Comparison of ENCODE assay signal across 8 cellular contexts in genomic region chr16:53864819-53865491, GRCh38.
A peak's percentile ranks its signal among the peaks of the same experiment; 100 is the strongest.
DNase-seq lines count a peak whose midpoint lies in the region; TF ChIP-seq lines count a peak whose summit lies in the region.

No MANE protein-coding gene starts in this region.

- H3K27ac ChIP-seq in esophagus (ENCODE audit: low read depth in 2 of 2, low read length in 1 of 2): peak overlapping the region; percentile 66 to 78
- peak overlapping the region; percentile 87 for H3K27ac ChIP-seq in suprapubic skin

- H3K36me3 Mint-ChIP-seq in activated naive CD4-positive, alpha-beta T cell treated with anti-CD3 and anti-CD28 coated beads, Interleukin-2, amount 50 U/mL, for 24 hours: peaks cover 38% of the 10 kb centered on the region

- no peak overlapping the region for H3K4me3 ChIP-seq in esophagus (ENCODE audit: low read depth in 1 of 2, low read length in 2 of 2)
- H3K4me3 ChIP-seq in suprapubic skin: no peak overlapping the region

- peaks cover 16% of the 10 kb centered on the region for H3K9me3 Mint-ChIP-seq in activated naive CD4-positive, alpha-beta T cell treated with anti-CD3 and anti-CD28 coated beads, Interleukin-2, amount 50 U/mL, for 24 hours

- 49 to 86% methylated on average over 2 of the region's 2 CpGs for WGBS in esophagus, 2 donors
- WGBS in suprapubic skin: 53% methylated on average over 2 of the region's 2 CpGs

- no peak for TF ChIP-seq CTCF in suprapubic skin (IDR thresholded peaks at IDR 0.05)

- no peaks in the 10 kb centered on the region for H3K27me3 Mint-ChIP-seq in activated naive CD4-positive, alpha-beta T cell treated with anti-CD3 and anti-CD28 coated beads, Interleukin-2, amount 50 U/mL, for 24 hours

- no peaks in the 10 kb centered on the region for H3K27me3 ChIP-seq in esophagus (ENCODE audit: control insufficient read depth in 1 of 2, insufficient read depth in 2 of 2, low read length in 2 of 2)
- H3K27me3 ChIP-seq in suprapubic skin: no peaks in the 10 kb centered on the region

- H3K4me1 ChIP-seq in esophagus (ENCODE audit: control insufficient read depth in 2 of 2, insufficient read depth in 2 of 2, low read length in 1 of 2) (no peaks in the 10 kb centered on the region), suprapubic skin (peaks cover 24% of the 10 kb centered on the region)

- no peak for DNase-seq in activated naive CD4-positive, alpha-beta T cell treated with Interleukin-2 at 50 U/mL for 16 hours
- peak; percentile 54 for DNase-seq in NCI-H748 (lab: John Stamatoyannopoulos, UW; ENCODE audit: unreplicated experiment)
- DNase-seq in suprapubic skin (ENCODE audit: low spot score in 2 of 2): no peak
- no peak for DNase-seq in NCI-H2171 (lab: John Stamatoyannopoulos, UW)
- no peak for DNase-seq in T-helper 1 cell
- DNase-seq in NCI-H1092 treated with DMSO at 0.1 percent for 48 hours (lab: John Stamatoyannopoulos, UW): no peak

- no peak for TF ChIP-seq POLR2A in suprapubic skin (IDR thresholded peaks at IDR 0.05)

- H3K27ac Mint-ChIP-seq in activated naive CD4-positive, alpha-beta T cell treated with anti-CD3 and anti-CD28 coated beads, Interleukin-2, amount 50 U/mL, for 24 hours: peak overlapping the region; percentile 32

- no peak for TF ChIP-seq EP300 in suprapubic skin (IDR thresholded peaks at IDR 0.05)

- H3K36me3 ChIP-seq in esophagus (ENCODE audit: control insufficient read depth in 2 of 2, insufficient read depth in 2 of 2, low read length in 1 of 2): no peaks in the 10 kb centered on the region
- peaks cover 6% of the 10 kb centered on the region for H3K36me3 ChIP-seq in suprapubic skin

- H3K9me3 ChIP-seq in esophagus (ENCODE audit: control insufficient read depth in 2 of 2, insufficient read depth in 1 of 2, low read depth in 1 of 2, low read length in 1 of 2) (no peaks in the 10 kb centered on the region), suprapubic skin (no peaks in the 10 kb centered on the region)

- peaks cover 17% of the 10 kb centered on the region for H3K4me1 Mint-ChIP-seq in activated naive CD4-positive, alpha-beta T cell treated with anti-CD3 and anti-CD28 coated beads, Interleukin-2, amount 50 U/mL, for 24 hours

- peak overlapping the region; percentile 40 for H3K4me3 Mint-ChIP-seq in activated naive CD4-positive, alpha-beta T cell treated with anti-CD3 and anti-CD28 coated beads, Interleukin-2, amount 50 U/mL, for 24 hours
